Comparison of ENCODE assay signal across 11 cellular contexts in genomic region chr2:239910851-239911629, GRCh38.
A peak's percentile ranks its signal among the peaks of the same experiment; 100 is the strongest.
DNase-seq lines count a peak whose midpoint lies in the region; ATAC-seq and TF ChIP-seq lines count a peak whose summit lies in the region.
"Had no signal": no experiment of that assay in that cellular context is flagged by ENCODE, and none has a peak within 500 bp of the region (broad histone marks: within the 10 kb centered on the region; RNA-seq: fewer than 3 reads in every experiment).

No MANE protein-coding gene starts in this region.

- no peak for ATAC-seq in HG03442 (IDR thresholded peaks at IDR 0.05; ENCODE audit: unreplicated experiment)

- no peak overlapping the region for H3K27ac ChIP-seq in tibial artery

- no peaks in the 10 kb centered on the region for H3K36me3 Mint-ChIP-seq in activated naive CD4-positive, alpha-beta T cell treated with anti-CD3 and anti-CD28 coated beads for 36 hours (ENCODE audit: low read depth)

- no peaks in the 10 kb centered on the region for H3K27me3 ChIP-seq in tibial artery
- H3K27me3 ChIP-seq: dorsolateral prefrontal cortex had no signal

- DNase-seq in activated naive CD4-positive, alpha-beta T cell treated with anti-CD3 and anti-CD28 coated beads for 36 hours: peak; percentile 65
- no peak for DNase-seq in activated naive CD4-positive, alpha-beta T cell treated with Interleukin-2 at 50 U/mL for 16 hours
- DNase-seq in activated CD4-positive, alpha-beta T cell treated with anti-CD3 and anti-CD28 coated beads, Interleukin-2, amount 50 U/mL, for 1 hour: peak; percentile 18
- peak; percentile 46 for DNase-seq in islet precursor cell
- DNase-seq in tibial artery: peak; percentile 68 to 76
- no peak for DNase-seq in HCEC 1CT
- DNase-seq in NCI-H187 treated with DMSO at 0.1 percent for 48 hours (lab: John Stamatoyannopoulos, UW): no peak
- DNase-seq: left cardiac atrium, NCI-H2171 treated with DMSO at 0.1 percent for 48 hours had no signal

- no peaks in the 10 kb centered on the region for H3K9me3 Mint-ChIP-seq in activated naive CD4-positive, alpha-beta T cell treated with anti-CD3 and anti-CD28 coated beads for 36 hours

- no peak overlapping the region for H3K4me3 ChIP-seq in tibial artery
- H3K4me3 ChIP-seq: dorsolateral prefrontal cortex had no signal

- TF ChIP-seq CTCF in tibial artery (IDR thresholded peaks at IDR 0.05): no peak

- peaks cover 14% of the 10 kb centered on the region for H3K4me1 Mint-ChIP-seq in activated naive CD4-positive, alpha-beta T cell treated with anti-CD3 and anti-CD28 coated beads for 36 hours (ENCODE audit: low read depth)

- no peaks in the 10 kb centered on the region for H3K27me3 Mint-ChIP-seq in activated naive CD4-positive, alpha-beta T cell treated with anti-CD3 and anti-CD28 coated beads for 36 hours (ENCODE audit: low read depth)

- no peak overlapping the region for H3K27ac Mint-ChIP-seq in activated naive CD4-positive, alpha-beta T cell treated with anti-CD3 and anti-CD28 coated beads for 36 hours

- peaks cover 0 to 8% (median 0%) of the 10 kb centered on the region in 4 donors for H3K4me1 ChIP-seq in tibial artery

- intact Hi-C loops in activated naive CD4-positive, alpha-beta T cell treated with anti-CD3 and anti-CD28 coated beads for 36 hours (cut with micrococcal nuclease): loop anchor here (2.0 kb wide), 1 partner anchor 16 kb away; no protein-coding TSS in a partner anchor
- intact Hi-C loops in tibial artery (cut with DNase I; ENCODE audit: low total_unique reads): no loop called here

- H3K36me3 ChIP-seq in tibial artery: no peaks in the 10 kb centered on the region

- CTCF ChIA-PET in activated naive CD4-positive, alpha-beta T cell treated with anti-CD3 and anti-CD28 coated beads for 36 hours (lab: Charles Lee): no interaction called here

- H3K4me3 Mint-ChIP-seq in activated naive CD4-positive, alpha-beta T cell treated with anti-CD3 and anti-CD28 coated beads for 36 hours: no peak overlapping the region

- peaks cover 0 to 4% (median 0%) of the 10 kb centered on the region in 3 donors for H3K9me3 ChIP-seq in tibial artery

Comparison
In these comparisons a context has a peak if more than half of its experiments do, and no peak if none do; other contexts are left out.
1. DNase-seq: peak in activated naive CD4-positive, alpha-beta T cell treated with anti-CD3 and anti-CD28 coated beads for 36 hours (single experiment), activated CD4-positive, alpha-beta T cell treated with anti-CD3 and anti-CD28 coated beads, Interleukin-2, amount 50 U/mL, for 1 hour (single experiment), islet precursor cell (single experiment) and tibial artery (2 of 2); none in activated naive CD4-positive, alpha-beta T cell treated with Interleukin-2 at 50 U/mL for 16 hours (single experiment), HCEC 1CT (single experiment) and NCI-H187 treated with DMSO at 0.1 percent for 48 hours (single experiment).